Comparison of ENCODE assay signal across 8 cellular contexts in genomic region chr12:121626853-121627623, GRCh38. TPM values are rescaled to one million over a fixed set of nuclear protein-coding genes. Genes with fewer than 3 reads are reported as not detected.
A peak's percentile ranks its signal among the peaks of the same experiment; 100 is the strongest.
DNase-seq lines count a peak whose midpoint lies in the region; ATAC-seq and TF ChIP-seq lines count a peak whose summit lies in the region.

No MANE protein-coding gene starts in this region.

- intact Hi-C loops in CD14-positive monocyte (cut with micrococcal nuclease), result loop anchor here (5.0 kb wide), 6 partner anchors 35 to 165 kb away; partner anchors contain the start of genes KDM2B (in 1 of the 2) and RHOF (in 1 of the 2)
- intact Hi-C loops in activated T-helper 2 cell treated with anti-CD3 and anti-CD28 coated beads, Interferon-gamma antibody, Interleukin-2, Interleukin-4, amounts not matched to agents 10 μg/mL and 5 μg/mL and 100 μg/mL, durations not matched to agents 14 hours and 24 hours and 36 hours (cut with micrococcal nuclease), result loop anchor here (1.0 to 5.0 kb wide), 11 partner anchors 10 to 275 kb away; partner anchors contain the start of genes ANAPC5 and RHOF

- H3K36me3 Mint-ChIP-seq in CD14-positive monocyte (peaks cover 9% of the 10 kb centered on the region in 2 donors), neural progenitor cell (peaks cover 9% of the 10 kb centered on the region)
- H3K36me3 Mint-ChIP-seq in activated T-helper 2 cell treated with anti-CD3 and anti-CD28 coated beads, Interferon-gamma antibody, Interleukin-2, Interleukin-4, amounts not matched to agents 10 μg/mL and 5 μg/mL and 100 μg/mL, durations not matched to agents 14 hours and 24 hours and 36 hours (ENCODE audit: low read depth), result peaks cover 39% of the 10 kb centered on the region

- H3K9ac ChIP-seq in neural progenitor cell (peak overlapping the region; percentile 47), subcutaneous abdominal adipose tissue (ENCODE audit: low read length in 5 of 5) (peak overlapping the region; percentile 38 to 83 (median 74))

- TF ChIP-seq CTCF in CD14-positive monocyte (IDR thresholded peaks at IDR 0.05) (peak; percentile 19), fibroblast of the aortic adventitia (IDR thresholded peaks at IDR 0.05; ENCODE audit: insufficient read depth, low read length) (peak; percentile 13), neural progenitor cell (IDR thresholded peaks at IDR 0.05) (no peak)

- peak overlapping the region; percentile 80 for H3K4me2 ChIP-seq in neural progenitor cell

- H2AFZ ChIP-seq in neural progenitor cell (replicated peaks), result peak overlapping the region; percentile 51

- H3F3A ChIP-seq in neural progenitor cell (ENCODE audit: low read depth), result peaks cover 36% of the 10 kb centered on the region

- peak; percentile 50 for TF ChIP-seq POLR2A in GM19099 (IDR thresholded peaks at IDR 0.05; ENCODE audit: extremely low read depth, insufficient read length, low read depth)

- H3K4me3 Mint-ChIP-seq in CD14-positive monocyte, result peak overlapping the region; percentile 90 to 94
- H3K4me3 Mint-ChIP-seq in activated T-helper 2 cell treated with anti-CD3 and anti-CD28 coated beads, Interferon-gamma antibody, Interleukin-2, Interleukin-4, amounts not matched to agents 10 μg/mL and 5 μg/mL and 100 μg/mL, durations not matched to agents 14 hours and 24 hours and 36 hours (ENCODE audit: low read depth), result peak overlapping the region; percentile 90
- peak overlapping the region; percentile 91 for H3K4me3 Mint-ChIP-seq in neural progenitor cell

- peaks cover 52% of the 10 kb centered on the region for H4K20me1 ChIP-seq in neural progenitor cell (ENCODE audit: low read depth)

- H3K4me1 ChIP-seq in neural progenitor cell (peaks cover 26% of the 10 kb centered on the region), subcutaneous abdominal adipose tissue (ENCODE audit: control insufficient read depth in 5 of 5, insufficient read depth in 5 of 5, low read length in 5 of 5) (peaks cover 6 to 50% (median 46%) of the 10 kb centered on the region in 5 donors)

- peak overlapping the region; percentile 83 to 95 (median 90) for H3K27ac Mint-ChIP-seq in CD14-positive monocyte
- H3K27ac Mint-ChIP-seq in activated T-helper 2 cell treated with anti-CD3 and anti-CD28 coated beads, Interferon-gamma antibody, Interleukin-2, Interleukin-4, amounts not matched to agents 10 μg/mL and 5 μg/mL and 100 μg/mL, durations not matched to agents 14 hours and 24 hours and 36 hours, result peak overlapping the region; percentile 90
- H3K27ac Mint-ChIP-seq in neural progenitor cell, result no peak overlapping the region

- no peaks in the 10 kb centered on the region for H3K27me3 ChIP-seq in neural progenitor cell
- H3K27me3 ChIP-seq in subcutaneous abdominal adipose tissue (ENCODE audit: control insufficient read depth in 5 of 5, insufficient read depth in 4 of 5, low read length in 5 of 5), result no peaks in the 10 kb centered on the region

- H3K36me3 ChIP-seq in neural progenitor cell, result no peaks in the 10 kb centered on the region
- H3K36me3 ChIP-seq in subcutaneous abdominal adipose tissue (ENCODE audit: control insufficient read depth in 5 of 5, insufficient read depth in 5 of 5, low read length in 5 of 5), result no peaks in the 10 kb centered on the region

- DNase-seq in CD14-positive monocyte (ENCODE audit: low spot score) (no peak), fibroblast of the aortic adventitia (ENCODE audit: low read depth) (peak; percentile 57), neural progenitor cell (ENCODE audit: low spot score) (peak; percentile 84)
- peak; percentile 78 for DNase-seq in activated T-helper 2 cell treated with anti-CD3 and anti-CD28 coated beads, Interferon-gamma antibody, Interleukin-2, Interleukin-4, amounts not matched to agents 10 μg/mL and 5 μg/mL and 100 μg/mL, durations not matched to agents 14 hours and 24 hours and 36 hours (ENCODE audit: low spot score)

- H3K9me3 ChIP-seq in neural progenitor cell (ENCODE audit: low read depth), result no peaks in the 10 kb centered on the region
- H3K9me3 ChIP-seq in subcutaneous abdominal adipose tissue (ENCODE audit: control insufficient read depth in 5 of 5, low read length in 5 of 5), result no peaks in the 10 kb centered on the region

- peaks cover 0 to 2% (median 0%) of the 10 kb centered on the region in 3 donors for H3K27me3 Mint-ChIP-seq in CD14-positive monocyte (ENCODE audit: low read depth in 3 of 3)
- H3K27me3 Mint-ChIP-seq in activated T-helper 2 cell treated with anti-CD3 and anti-CD28 coated beads, Interferon-gamma antibody, Interleukin-2, Interleukin-4, amounts not matched to agents 10 μg/mL and 5 μg/mL and 100 μg/mL, durations not matched to agents 14 hours and 24 hours and 36 hours (ENCODE audit: low read depth), result no peaks in the 10 kb centered on the region
- H3K27me3 Mint-ChIP-seq in neural progenitor cell (ENCODE audit: insufficient read depth, low read depth), result peaks cover 16% of the 10 kb centered on the region

- H3K9me3 Mint-ChIP-seq in CD14-positive monocyte, result no peaks in the 10 kb centered on the region
- H3K9me3 Mint-ChIP-seq in activated T-helper 2 cell treated with anti-CD3 and anti-CD28 coated beads, Interferon-gamma antibody, Interleukin-2, Interleukin-4, amounts not matched to agents 10 μg/mL and 5 μg/mL and 100 μg/mL, durations not matched to agents 14 hours and 24 hours and 36 hours, result no peaks in the 10 kb centered on the region
- H3K9me3 Mint-ChIP-seq in neural progenitor cell, result no peaks in the 10 kb centered on the region

- peaks cover 53% of the 10 kb centered on the region for H3K79me2 ChIP-seq in neural progenitor cell (ENCODE audit: low read depth)

- H3K4me3 ChIP-seq in fibroblast of the aortic adventitia (ENCODE audit: low read depth, low read length) (peak overlapping the region; percentile 67), neural progenitor cell (peak overlapping the region; percentile 95), subcutaneous abdominal adipose tissue (ENCODE audit: low read depth in 1 of 5, low read length in 5 of 5) (peak overlapping the region; percentile 71 to 79 (median 75))

- H3K4me1 Mint-ChIP-seq in CD14-positive monocyte (peaks cover 58% of the 10 kb centered on the region), neural progenitor cell (peaks cover 42% of the 10 kb centered on the region)
- H3K4me1 Mint-ChIP-seq in activated T-helper 2 cell treated with anti-CD3 and anti-CD28 coated beads, Interferon-gamma antibody, Interleukin-2, Interleukin-4, amounts not matched to agents 10 μg/mL and 5 μg/mL and 100 μg/mL, durations not matched to agents 14 hours and 24 hours and 36 hours (ENCODE audit: low read depth), result peaks cover 44% of the 10 kb centered on the region

- H3K27ac ChIP-seq in neural progenitor cell (peak overlapping the region; percentile 70), subcutaneous abdominal adipose tissue (ENCODE audit: low read depth, low read length) (peak overlapping the region; percentile 82)

- ATAC-seq in HG03378 (IDR thresholded peaks at IDR 0.05; ENCODE audit: unreplicated experiment), result peak; percentile 32

TF ChIP-seq in PFSK-1, 5 proteins besides CTCF, POLR2A, EP300 and RAD21 (continues in another document):
- TF ChIP-seq, protein P1, sequence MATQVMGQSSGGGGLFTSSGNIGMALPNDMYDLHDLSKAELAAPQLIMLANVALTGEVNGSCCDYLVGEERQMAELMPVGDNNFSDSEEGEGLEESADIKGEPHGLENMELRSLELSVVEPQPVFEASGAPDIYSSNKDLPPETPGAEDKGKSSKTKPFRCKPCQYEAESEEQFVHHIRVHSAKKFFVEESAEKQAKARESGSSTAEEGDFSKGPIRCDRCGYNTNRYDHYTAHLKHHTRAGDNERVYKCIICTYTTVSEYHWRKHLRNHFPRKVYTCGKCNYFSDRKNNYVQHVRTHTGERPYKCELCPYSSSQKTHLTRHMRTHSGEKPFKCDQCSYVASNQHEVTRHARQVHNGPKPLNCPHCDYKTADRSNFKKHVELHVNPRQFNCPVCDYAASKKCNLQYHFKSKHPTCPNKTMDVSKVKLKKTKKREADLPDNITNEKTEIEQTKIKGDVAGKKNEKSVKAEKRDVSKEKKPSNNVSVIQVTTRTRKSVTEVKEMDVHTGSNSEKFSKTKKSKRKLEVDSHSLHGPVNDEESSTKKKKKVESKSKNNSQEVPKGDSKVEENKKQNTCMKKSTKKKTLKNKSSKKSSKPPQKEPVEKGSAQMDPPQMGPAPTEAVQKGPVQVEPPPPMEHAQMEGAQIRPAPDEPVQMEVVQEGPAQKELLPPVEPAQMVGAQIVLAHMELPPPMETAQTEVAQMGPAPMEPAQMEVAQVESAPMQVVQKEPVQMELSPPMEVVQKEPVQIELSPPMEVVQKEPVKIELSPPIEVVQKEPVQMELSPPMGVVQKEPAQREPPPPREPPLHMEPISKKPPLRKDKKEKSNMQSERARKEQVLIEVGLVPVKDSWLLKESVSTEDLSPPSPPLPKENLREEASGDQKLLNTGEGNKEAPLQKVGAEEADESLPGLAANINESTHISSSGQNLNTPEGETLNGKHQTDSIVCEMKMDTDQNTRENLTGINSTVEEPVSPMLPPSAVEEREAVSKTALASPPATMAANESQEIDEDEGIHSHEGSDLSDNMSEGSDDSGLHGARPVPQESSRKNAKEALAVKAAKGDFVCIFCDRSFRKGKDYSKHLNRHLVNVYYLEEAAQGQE (IDR thresholded peaks at IDR 0.05; ENCODE audit: insufficient read depth in 1 of 2, low read depth in 2 of 2, low read length in 2 of 2), result no peak
- TF ChIP-seq TAF1 (IDR thresholded peaks at IDR 0.05; ENCODE audit: borderline replicate concordance, insufficient read depth, low read length), result 0 out of 2 replicates have a peak, but pooled peaks have one; percentile 50

RNA-seq across cellular contexts. Expression of gene ORAI1, which starts 0.7 kb away (rescaled TPM):
- 10 to 100 TPM; 54.6 to 77.9 TPM for polyA plus RNA-seq in CD14-positive monocyte
- 112 TPM for polyA plus RNA-seq in PFSK-1 (2012; ENCODE audit: insufficient read length, low read depth)
- 47.6 and 52.6 TPM in 2 replicates for total RNA-seq in activated T-helper 2 cell treated with anti-CD3 and anti-CD28 coated beads, Interferon-gamma antibody, Interleukin-2, Interleukin-4, amounts not matched to agents 10 μg/mL and 5 μg/mL and 100 μg/mL, durations not matched to agents 14 hours and 24 hours and 36 hours
- 1.1 and 13.4 TPM in 2 replicates for total RNA-seq in fibroblast of the aortic adventitia (ENCODE audit: low replicate concordance)
- 8.0 and 10.6 TPM in 2 replicates for total RNA-seq in neural progenitor cell (ENCODE audit: low replicate concordance)

RNA-seq across cellular contexts. Expression of gene MORN3, which starts 42.4 kb away (rescaled TPM):
- polyA plus RNA-seq in CD14-positive monocyte, result not detected
- polyA plus RNA-seq in PFSK-1 (2012; ENCODE audit: insufficient read length, low read depth), result 0.20 TPM
- 0.34 and 0.37 TPM in 2 replicates for total RNA-seq in activated T-helper 2 cell treated with anti-CD3 and anti-CD28 coated beads, Interferon-gamma antibody, Interleukin-2, Interleukin-4, amounts not matched to agents 10 μg/mL and 5 μg/mL and 100 μg/mL, durations not matched to agents 14 hours and 24 hours and 36 hours
- total RNA-seq in fibroblast of the aortic adventitia (ENCODE audit: low replicate concordance) (0.63 and 3.8 TPM in 2 replicates), neural progenitor cell (ENCODE audit: low replicate concordance) (0.19 and 1.3 TPM in 2 replicates)

RNA-seq across cellular contexts. Expression of gene KDM2B, which starts 46.2 kb away (rescaled TPM):
- 1 to 10 TPM; 9.7 TPM for polyA plus RNA-seq in CD14-positive monocyte
- polyA plus RNA-seq in PFSK-1 (2012; ENCODE audit: insufficient read length, low read depth), result 50.1 TPM
- total RNA-seq in activated T-helper 2 cell treated with anti-CD3 and anti-CD28 coated beads, Interferon-gamma antibody, Interleukin-2, Interleukin-4, amounts not matched to agents 10 μg/mL and 5 μg/mL and 100 μg/mL, durations not matched to agents 14 hours and 24 hours and 36 hours, result 56.2 and 59.3 TPM in 2 replicates
- total RNA-seq in fibroblast of the aortic adventitia (ENCODE audit: low replicate concordance) (26.8 and 29.8 TPM in 2 replicates), neural progenitor cell (ENCODE audit: low replicate concordance) (85.3 and 158 TPM in 2 replicates)
